Comparison of ENCODE assay signal across 6 cellular contexts in the genomic region with DNA sequence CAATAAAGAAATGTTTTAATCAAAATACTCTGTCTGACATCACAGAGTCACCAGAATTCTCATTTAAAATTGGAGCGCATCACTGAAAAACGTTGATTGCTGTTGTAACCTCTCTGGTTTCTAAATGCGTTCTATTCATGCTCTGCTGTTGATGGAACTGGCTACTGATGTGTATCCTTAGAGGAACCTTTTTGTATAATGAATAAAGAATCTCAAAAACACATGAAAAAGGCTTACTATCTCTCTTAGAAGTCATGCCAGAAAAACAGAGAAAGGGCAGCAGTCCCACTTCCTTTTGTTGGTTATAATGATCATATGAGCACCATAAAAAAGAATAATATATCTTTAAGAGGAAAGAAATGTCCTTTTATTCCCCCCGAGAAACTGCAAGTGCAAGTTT.
"Had no signal": no experiment of that assay in that cellular context is flagged by ENCODE, and none has a peak within 500 bp of the region (broad histone marks: within the 10 kb centered on the region; RNA-seq: fewer than 3 reads in every experiment).

No MANE protein-coding gene starts in this region.

- H3K27me3 Mint-ChIP-seq: IgD-negative memory B cell had no signal

- H3K36me3 Mint-ChIP-seq: IgD-negative memory B cell had no signal

- H3K9me3 Mint-ChIP-seq: GM23338, H9, IgD-negative memory B cell had no signal

- DNase-seq: H9, HCEC 1CT, KG1 had no signal

- H3K4me3 ChIP-seq: GM23338, K562 had no signal

- ATAC-seq: GM23338, K562 had no signal

- H3K4me3 Mint-ChIP-seq: GM23338, H9, IgD-negative memory B cell had no signal

- H3K27ac Mint-ChIP-seq: GM23338, H9, IgD-negative memory B cell had no signal

- H3K4me1 Mint-ChIP-seq: GM23338, H9, IgD-negative memory B cell had no signal
